Comparison of ENCODE assay signal across 1 cellular context in the genomic region with DNA sequence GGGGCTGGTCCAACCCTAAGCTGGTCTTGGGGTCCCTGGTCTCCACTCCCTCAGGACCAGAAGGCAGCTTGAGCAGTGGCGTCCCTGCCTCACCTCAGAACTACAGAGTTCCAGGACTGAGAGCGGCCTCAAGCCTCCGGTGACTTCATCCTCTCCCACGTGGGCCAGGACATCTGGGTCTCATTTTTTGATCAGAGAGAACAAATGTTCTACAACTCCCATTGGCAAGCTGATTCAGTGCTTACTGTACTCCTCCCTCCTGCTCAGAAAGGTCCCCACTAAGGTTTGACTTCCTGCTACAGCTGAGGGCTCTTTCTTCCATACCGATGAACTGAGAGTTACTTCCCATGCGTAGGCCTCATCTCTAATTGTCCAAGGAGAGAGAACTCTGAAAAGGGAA.
A peak's percentile ranks its signal among the peaks of the same experiment; 100 is the strongest.
TF ChIP-seq lines count a peak whose summit lies in the region.

No MANE protein-coding gene starts in this region.

TF ChIP-seq in SK-N-SH, 30 proteins besides CTCF, POLR2A, EP300 and RAD21 (continued from another document):
- TF ChIP-seq, protein P1, sequence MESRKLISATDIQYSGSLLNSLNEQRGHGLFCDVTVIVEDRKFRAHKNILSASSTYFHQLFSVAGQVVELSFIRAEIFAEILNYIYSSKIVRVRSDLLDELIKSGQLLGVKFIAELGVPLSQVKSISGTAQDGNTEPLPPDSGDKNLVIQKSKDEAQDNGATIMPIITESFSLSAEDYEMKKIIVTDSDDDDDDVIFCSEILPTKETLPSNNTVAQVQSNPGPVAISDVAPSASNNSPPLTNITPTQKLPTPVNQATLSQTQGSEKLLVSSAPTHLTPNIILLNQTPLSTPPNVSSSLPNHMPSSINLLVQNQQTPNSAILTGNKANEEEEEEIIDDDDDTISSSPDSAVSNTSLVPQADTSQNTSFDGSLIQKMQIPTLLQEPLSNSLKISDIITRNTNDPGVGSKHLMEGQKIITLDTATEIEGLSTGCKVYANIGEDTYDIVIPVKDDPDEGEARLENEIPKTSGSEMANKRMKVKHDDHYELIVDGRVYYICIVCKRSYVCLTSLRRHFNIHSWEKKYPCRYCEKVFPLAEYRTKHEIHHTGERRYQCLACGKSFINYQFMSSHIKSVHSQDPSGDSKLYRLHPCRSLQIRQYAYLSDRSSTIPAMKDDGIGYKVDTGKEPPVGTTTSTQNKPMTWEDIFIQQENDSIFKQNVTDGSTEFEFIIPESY (IDR thresholded peaks at IDR 0.05; ENCODE audit: borderline replicate concordance, low read depth), result no peak
- TF ChIP-seq SMC3 (IDR thresholded peaks at IDR 0.05; ENCODE audit: low read depth, low read length) (no peak), MXI1 (IDR thresholded peaks at IDR 0.05; ENCODE audit: low read depth, low read length) (no peak)
- TF ChIP-seq, protein P2, sequence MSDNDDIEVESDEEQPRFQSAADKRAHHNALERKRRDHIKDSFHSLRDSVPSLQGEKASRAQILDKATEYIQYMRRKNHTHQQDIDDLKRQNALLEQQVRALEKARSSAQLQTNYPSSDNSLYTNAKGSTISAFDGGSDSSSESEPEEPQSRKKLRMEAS (IDR thresholded peaks at IDR 0.05; ENCODE audit: low read depth), result peak; percentile 90
